ENCODE assay signal across 14 cellular contexts in genomic region chrX:130552444-130553073, GRCh38.
DNase-seq lines count a peak whose midpoint lies in the region; ATAC-seq lines count a peak whose summit lies in the region.
"Had no signal": no experiment of that assay in that cellular context is flagged by ENCODE, and none has a peak within 500 bp of the region (broad histone marks: within the 10 kb centered on the region; RNA-seq: fewer than 3 reads in every experiment).

No MANE protein-coding gene starts in this region.

- ATAC-seq in GM19025 (IDR thresholded peaks at IDR 0.05; ENCODE audit: low read depth, unreplicated experiment), result peak; percentile 77
- ATAC-seq in HG02588 (IDR thresholded peaks at IDR 0.05; ENCODE audit: unreplicated experiment), result peak; percentile 80
- ATAC-seq in HG03378 (IDR thresholded peaks at IDR 0.05; ENCODE audit: unreplicated experiment), result peak; percentile 67
- no peak for ATAC-seq in GM21360 (IDR thresholded peaks at IDR 0.05; ENCODE audit: unreplicated experiment)

- DNase-seq in renal cortical epithelial cell (ENCODE audit: low read depth), result peak; percentile 32
- DNase-seq in DMS79 treated with DMSO at 0.1 percent for 48 hours (lab: John Stamatoyannopoulos, UW), result no peak
- DNase-seq in NCI-H774 (lab: John Stamatoyannopoulos, UW), result no peak
- DNase-seq in UCSD-AML1 (lab: John Stamatoyannopoulos, UW; ENCODE audit: unreplicated experiment), result no peak
- DNase-seq: activated CD4-positive, alpha-beta T cell treated with anti-CD3 and anti-CD28 coated beads for 48 hours; effector memory CD4-positive, alpha-beta T cell; HCEC 1CT; NCI-H187 treated with DMSO at 0.1 percent for 48 hours; T-helper 1 cell; testis had no signal
